Comparison of ENCODE assay signal across 29 cellular contexts in genomic region chr3:18058666-18059065, GRCh38.
"Had no signal": no experiment of that assay in that cellular context is flagged by ENCODE, and none has a peak within 500 bp of the region (broad histone marks: within the 10 kb centered on the region; RNA-seq: fewer than 3 reads in every experiment).

No MANE protein-coding gene starts in this region.

- H3K27ac Mint-ChIP-seq: activated CD4-positive, alpha-beta memory T cell treated with anti-CD3 and anti-CD28 coated beads, Interleukin-2, amount 10 ng/mL, durations not matched to agents 7 days and 5 days; activated CD4-positive, alpha-beta T cell treated with anti-CD3 and anti-CD28 coated beads, Interleukin-2, amount 10 ng/mL, durations not matched to agents 7 days and 5 days; activated naive CD8-positive, alpha-beta T cell; activated T-helper 17 cell treated with anti-CD3 and anti-CD28 coated beads, Interleukin-2, amount 50 U/mL, for 72 hours; dendritic cell treated with granulocyte-macrophage colony-stimulating factor and Interleukin-4, amounts not matched to agents 40 ng/mL and 50 ng/mL, for 4 days; endodermal cell; T-helper 17 cell; T-helper 2 cell treated with Interferon-gamma antibody and Interleukin-4, amounts not matched to agents 5 μg/mL and 100 μg/mL, for 36 hours; WTC11 had no signal

- H3K4me1 Mint-ChIP-seq: activated CD4-positive, alpha-beta memory T cell treated with anti-CD3 and anti-CD28 coated beads, Interleukin-2, amount 10 ng/mL, durations not matched to agents 7 days and 5 days; activated CD4-positive, alpha-beta T cell treated with anti-CD3 and anti-CD28 coated beads, Interleukin-2, amount 10 ng/mL, durations not matched to agents 7 days and 5 days; activated T-helper 17 cell treated with anti-CD3 and anti-CD28 coated beads, Interleukin-2, amount 50 U/mL, for 72 hours; central memory CD8-positive, alpha-beta T cell; endodermal cell; T-helper 17 cell; WTC11 had no signal

- DNase-seq: activated CD4-positive, alpha-beta memory T cell treated with anti-CD3 and anti-CD28 coated beads, Interleukin-2, amount 10 ng/mL, durations not matched to agents 7 days and 5 days; activated CD4-positive, alpha-beta T cell treated with anti-CD3 and anti-CD28 coated beads for 1 hour; activated CD4-positive, alpha-beta T cell treated with anti-CD3 and anti-CD28 coated beads for 4 hours; activated CD4-positive, alpha-beta T cell treated with anti-CD3 and anti-CD28 coated beads, Interleukin-2, amount 10 ng/mL, durations not matched to agents 7 days and 5 days; activated CD4-positive, alpha-beta T cell treated with anti-CD3 and anti-CD28 coated beads, Interleukin-2, amount 50 U/mL, for 4 hours; activated CD8-positive, alpha-beta memory T cell treated with anti-CD3 and anti-CD28 coated beads for 24 hours; activated effector memory CD4-positive, alpha-beta T cell treated with Interleukin-2 at 50 U/mL for 16 hours; activated gamma-delta T cell treated with Interleukin-2 at 50 U/mL for 16 hours; activated naive CD4-positive, alpha-beta T cell treated with anti-CD3 and anti-CD28 coated beads, Interleukin-2, amount 50 U/mL, for 16 hours; activated naive CD4-positive, alpha-beta T cell treated with Interleukin-2 at 50 U/mL for 16 hours; activated T-cell treated with anti-CD3 and anti-CD28 coated beads, Interleukin-2, amount 50 U/mL, for 4 hours; amniotic stem cell; anterior cingulate cortex; brain microvascular endothelial cell; dorsolateral prefrontal cortex; effector memory CD4-positive, alpha-beta T cell; endodermal cell; foreskin fibroblast; head of caudate nucleus; T-helper 1 cell; T-helper 17 cell; T1000 had no signal

- H3K27me3 Mint-ChIP-seq: activated CD4-positive, alpha-beta T cell treated with anti-CD3 and anti-CD28 coated beads, Interleukin-2, amount 10 ng/mL, durations not matched to agents 7 days and 5 days; activated naive CD8-positive, alpha-beta T cell; dendritic cell treated with granulocyte-macrophage colony-stimulating factor and Interleukin-4, amounts not matched to agents 40 ng/mL and 50 ng/mL, for 4 days; T-helper 17 cell had no signal

- H3K4me3 ChIP-seq: coronary artery, dorsolateral prefrontal cortex had no signal

- H3K27ac ChIP-seq: brain microvascular endothelial cell, coronary artery, dorsolateral prefrontal cortex had no signal

- H3K36me3 ChIP-seq: brain microvascular endothelial cell had no signal

- H3K4me3 Mint-ChIP-seq: activated CD4-positive, alpha-beta memory T cell treated with anti-CD3 and anti-CD28 coated beads, Interleukin-2, amount 10 ng/mL, durations not matched to agents 7 days and 5 days; activated CD4-positive, alpha-beta T cell treated with anti-CD3 and anti-CD28 coated beads, Interleukin-2, amount 10 ng/mL, durations not matched to agents 7 days and 5 days; activated naive CD8-positive, alpha-beta T cell; activated T-cell treated with anti-CD3 and anti-CD28 coated beads, Interleukin-2, amount 50 U/mL, for 4 hours; activated T-helper 17 cell treated with anti-CD3 and anti-CD28 coated beads, Interleukin-2, amount 50 U/mL, for 72 hours; central memory CD8-positive, alpha-beta T cell; dendritic cell treated with granulocyte-macrophage colony-stimulating factor and Interleukin-4, amounts not matched to agents 40 ng/mL and 50 ng/mL, for 4 days; endodermal cell; T-helper 17 cell; T-helper 2 cell treated with Interferon-gamma antibody and Interleukin-4, amounts not matched to agents 5 μg/mL and 100 μg/mL, for 36 hours; WTC11 had no signal

- H3K27me3 ChIP-seq: brain microvascular endothelial cell, dorsolateral prefrontal cortex had no signal

- H3K9me3 Mint-ChIP-seq: activated T-helper 17 cell treated with anti-CD3 and anti-CD28 coated beads, Interleukin-2, amount 50 U/mL, for 72 hours; central memory CD8-positive, alpha-beta T cell had no signal
